25 cellular contexts compared by ENCODE assay signal in the genomic region with DNA sequence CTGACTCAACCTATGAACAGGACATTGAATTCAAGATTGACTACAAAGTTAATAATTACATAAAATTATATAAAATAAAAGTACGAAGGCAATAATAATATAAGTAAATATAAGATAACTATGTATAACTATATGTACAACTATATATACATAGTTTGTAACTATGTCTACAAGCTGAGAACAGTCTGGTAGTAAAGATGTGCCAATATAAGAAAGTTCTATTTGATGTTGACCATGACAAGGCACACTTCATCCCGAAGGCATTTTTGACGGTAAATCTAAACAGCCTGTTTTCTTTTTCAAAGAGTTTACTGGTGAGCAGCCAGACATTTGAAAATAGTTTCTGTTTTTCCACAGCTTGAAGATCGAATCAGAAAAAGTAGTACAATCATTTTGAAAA.
"Had no signal": no experiment of that assay in that cellular context is flagged by ENCODE, and none has a peak within 500 bp of the region (broad histone marks: within the 10 kb centered on the region; RNA-seq: fewer than 3 reads in every experiment).

No MANE protein-coding gene starts in this region.

- H3K9me3 Mint-ChIP-seq: activated CD4-positive, alpha-beta T cell treated with anti-CD3 and anti-CD28 coated beads, Interleukin-2, amount 10 ng/mL, durations not matched to agents 24 days and 14 days; activated CD8-positive, alpha-beta T cell treated with anti-CD3 and anti-CD28 coated beads for 36 hours; activated naive CD8-positive, alpha-beta T cell treated with anti-CD3 and anti-CD28 coated beads, Interleukin-2, amount 10 ng/mL, durations not matched to agents 7 days and 5 days had no signal

- H3K36me3 Mint-ChIP-seq: activated naive CD8-positive, alpha-beta T cell treated with anti-CD3 and anti-CD28 coated beads, Interleukin-2, amount 10 ng/mL, durations not matched to agents 7 days and 5 days had no signal

- H3K4me3 ChIP-seq: ascending aorta, cardiac muscle cell, Peyer's patch had no signal

- H3K27ac ChIP-seq: ascending aorta, cardiac muscle cell, Peyer's patch had no signal

- H3K27ac Mint-ChIP-seq: activated CD4-positive, alpha-beta T cell treated with anti-CD3 and anti-CD28 coated beads, Interleukin-2, amount 10 ng/mL, durations not matched to agents 24 days and 14 days; activated CD8-positive, alpha-beta T cell treated with anti-CD3 and anti-CD28 coated beads for 36 hours; activated naive CD8-positive, alpha-beta T cell treated with anti-CD3 and anti-CD28 coated beads, Interleukin-2, amount 10 ng/mL, durations not matched to agents 7 days and 5 days; activated T-cell treated with anti-CD3 and anti-CD28 coated beads, Interleukin-2, amount 50 U/mL, for 72 hours; activated T-helper 17 cell treated with anti-CD3 and anti-CD28 coated beads, Interleukin-2, amount 50 U/mL, for 72 hours had no signal

- H3K36me3 ChIP-seq: ascending aorta, cardiac muscle cell, Peyer's patch had no signal

- H3K27me3 ChIP-seq: ascending aorta, cardiac muscle cell, Peyer's patch had no signal

- ATAC-seq: activated CD8-positive, alpha-beta T cell treated with anti-CD3 and anti-CD28 coated beads for 36 hours; activated T-cell treated with anti-CD3 and anti-CD28 coated beads, Interleukin-2, amount 50 U/mL, for 72 hours; activated T-helper 17 cell treated with anti-CD3 and anti-CD28 coated beads, Interleukin-2, amount 50 U/mL, for 72 hours; PC-3 had no signal

- H3K9me3 ChIP-seq: ascending aorta, Peyer's patch had no signal

- H3K4me1 ChIP-seq: ascending aorta had no signal

- DNase-seq: activated CD4-positive, alpha-beta T cell treated with anti-CD3 and anti-CD28 coated beads, Interleukin-2, amount 10 ng/mL, durations not matched to agents 24 days and 14 days; activated CD4-positive, alpha-beta T cell treated with anti-CD3 and anti-CD28 coated beads, Interleukin-2, amount 50 U/mL, for 4 hours; activated CD8-positive, alpha-beta T cell treated with anti-CD3 and anti-CD28 coated beads for 36 hours; activated effector memory CD4-positive, alpha-beta T cell treated with anti-CD3 and anti-CD28 coated beads, Interleukin-2, amount 50 U/mL, for 16 hours; activated naive CD4-positive, alpha-beta T cell; activated naive CD4-positive, alpha-beta T cell treated with anti-CD3 and anti-CD28 coated beads, Interleukin-2, amount 50 U/mL, for 16 hours; activated naive CD8-positive, alpha-beta T cell treated with anti-CD3 and anti-CD28 coated beads, Interleukin-2, amount 10 ng/mL, durations not matched to agents 7 days and 5 days; activated T-cell treated with anti-CD3 and anti-CD28 coated beads, Interleukin-2, amount 50 U/mL, for 1 hour; activated T-cell treated with anti-CD3 and anti-CD28 coated beads, Interleukin-2, amount 50 U/mL, for 72 hours; amygdala; NCI-H1105; NCI-H1436; NCI-H1694; NCI-H1930; NCI-H2081 treated with DMSO at 0.1 percent for 48 hours; NCI-H226; NCI-H524 treated with DMSO at 0.1 percent for 48 hours; PC-3; Peyer's patch; RPMI8226; SIG-M5; T1000 had no signal
